In the genomic region with DNA sequence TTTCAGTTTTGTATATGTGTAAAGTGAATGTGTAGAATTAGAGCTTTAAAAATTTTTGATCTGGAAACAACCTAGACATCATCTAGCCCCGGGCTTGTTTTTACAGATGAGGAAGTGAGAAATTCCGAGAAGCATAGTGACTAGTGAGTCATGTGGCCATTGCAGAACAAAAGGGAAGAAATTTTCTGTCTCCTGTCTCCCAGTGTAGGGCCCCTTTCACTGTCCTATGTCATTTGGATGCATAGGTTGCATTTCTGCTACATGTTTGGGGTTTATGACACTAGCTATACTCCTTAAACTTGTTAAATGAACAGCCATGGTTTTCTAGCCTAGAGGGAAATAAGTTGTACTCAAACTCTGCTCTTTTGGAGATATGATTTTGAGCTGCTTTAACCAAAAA, we compare ENCODE assay signal across 8 cellular contexts.
DNase-seq lines count a peak whose midpoint lies in the region; ATAC-seq and TF ChIP-seq lines count a peak whose summit lies in the region.

No MANE protein-coding gene starts in this region.

- peaks cover 46% of the 10 kb centered on the region for H3K4me1 Mint-ChIP-seq in activated CD4-positive, alpha-beta T cell treated with anti-CD3 and anti-CD28 coated beads, Interleukin-2, amount 10 ng/mL, durations not matched to agents 7 days and 5 days

- peak overlapping the region; percentile 18 for H3K4me3 Mint-ChIP-seq in activated CD4-positive, alpha-beta T cell treated with anti-CD3 and anti-CD28 coated beads, Interleukin-2, amount 10 ng/mL, durations not matched to agents 7 days and 5 days

- peak overlapping the region; percentile 90 for H3K27ac Mint-ChIP-seq in activated CD4-positive, alpha-beta T cell treated with anti-CD3 and anti-CD28 coated beads, Interleukin-2, amount 10 ng/mL, durations not matched to agents 7 days and 5 days

- CTCF ChIA-PET in activated CD4-positive, alpha-beta T cell treated with anti-CD3 and anti-CD28 coated beads, Interleukin-2, amount 10 ng/mL, durations not matched to agents 7 days and 5 days (lab: Charles Lee): interaction anchor here (1.1 to 1.3 kb wide), 3 partner anchors 11 to 32 kb away, joined by 3 read pairs; no protein-coding TSS in a partner anchor
- CTCF ChIA-PET in PC-9 (lab: Charles Lee): no interaction called here

- no peaks in the 10 kb centered on the region for H3K9me2 ChIP-seq in PC-9 (ENCODE audit: insufficient read depth)

- peak; percentile 97 for ATAC-seq in GM21381 (IDR thresholded peaks at IDR 0.05; ENCODE audit: unreplicated experiment)
- peak; percentile 98 for ATAC-seq in HG03558 (IDR thresholded peaks at IDR 0.05; ENCODE audit: extremely low read depth, unreplicated experiment)

- H3K9me3 ChIP-seq in PC-9 (ENCODE audit: insufficient read depth, low read depth): no peaks in the 10 kb centered on the region

- H3K27me3 ChIP-seq in PC-9 (ENCODE audit: insufficient read depth, low read depth): no peaks in the 10 kb centered on the region

- no peaks in the 10 kb centered on the region for H3K79me2 ChIP-seq in PC-9 (ENCODE audit: low read depth)

- no peaks in the 10 kb centered on the region for H3K4me1 ChIP-seq in PC-9 (replicated peaks; ENCODE audit: insufficient read depth)

- intact Hi-C loops in PC-9 (cut with micrococcal nuclease; ENCODE audit: unreplicated experiment): no loop called here

- no peak for TF ChIP-seq CTCF in GM10266 (IDR thresholded peaks at IDR 0.05; ENCODE audit: control insufficient read depth, insufficient read depth, low read depth, missing control alignments)
- no peak for TF ChIP-seq CTCF in PC-9 (conservative IDR thresholded peaks at IDR 0.05)

- H3K36me3 ChIP-seq in PC-9 (ENCODE audit: low read depth): no peaks in the 10 kb centered on the region

- no peak overlapping the region for H3K27ac ChIP-seq in PC-9

- no peaks in the 10 kb centered on the region for H3F3A ChIP-seq in PC-9 (ENCODE audit: insufficient read depth, low read depth)

- H3K27me3 Mint-ChIP-seq in activated CD4-positive, alpha-beta T cell treated with anti-CD3 and anti-CD28 coated beads, Interleukin-2, amount 10 ng/mL, durations not matched to agents 7 days and 5 days: no peaks in the 10 kb centered on the region

- no peaks in the 10 kb centered on the region for H4K20me1 ChIP-seq in PC-9 (ENCODE audit: insufficient read depth)

- H2AFZ ChIP-seq in PC-9: no peak overlapping the region

- no peak overlapping the region for H3K4me2 ChIP-seq in PC-9

- DNase-seq in GM10266 (ENCODE audit: extremely low spot score): peak; percentile 57
- DNase-seq in activated CD4-positive, alpha-beta T cell treated with anti-CD3 and anti-CD28 coated beads, Interleukin-2, amount 10 ng/mL, durations not matched to agents 7 days and 5 days: peak; percentile 49
- peak; percentile 25 for DNase-seq in iPS DF 19.7 (ENCODE audit: low read depth, low spot score)
- DNase-seq in NCI-H345 (lab: John Stamatoyannopoulos, UW): no peak
- DNase-seq in PC-9: no peak
- no peak for DNase-seq in mesenteric fat pad (ENCODE audit: low spot score)

- peaks cover 3% of the 10 kb centered on the region for H3K9me3 Mint-ChIP-seq in activated CD4-positive, alpha-beta T cell treated with anti-CD3 and anti-CD28 coated beads, Interleukin-2, amount 10 ng/mL, durations not matched to agents 7 days and 5 days

- H3K4me3 ChIP-seq in PC-9: no peak overlapping the region

- no TSS peak for BruUV-seq in PC-9 (replicated peaks; lab: Mats Ljungman, UMichigan)

- H3K36me3 Mint-ChIP-seq in activated CD4-positive, alpha-beta T cell treated with anti-CD3 and anti-CD28 coated beads, Interleukin-2, amount 10 ng/mL, durations not matched to agents 7 days and 5 days (ENCODE audit: low read depth): peaks cover 3% of the 10 kb centered on the region

- POLR2A ChIA-PET in activated CD4-positive, alpha-beta T cell treated with anti-CD3 and anti-CD28 coated beads, Interleukin-2, amount 10 ng/mL, durations not matched to agents 7 days and 5 days (lab: Charles Lee): no interaction called here
- POLR2A ChIA-PET in PC-9 (lab: Charles Lee; ENCODE audit: unreplicated experiment): no interaction called here

Comparison
In these comparisons a context has a peak if more than half of its experiments do, and no peak if none do; other contexts are left out.
1. DNase-seq: peak in GM10266 (single experiment), activated CD4-positive, alpha-beta T cell treated with anti-CD3 and anti-CD28 coated beads, Interleukin-2, amount 10 ng/mL, durations not matched to agents 7 days and 5 days (single experiment) and iPS DF 19.7 (single experiment); none in NCI-H345 (single experiment), PC-9 (0 of 2) and mesenteric fat pad (single experiment).